10 cellular contexts compared by ENCODE assay signal in genomic region chr17:18624862-18625501, GRCh38. TPM values are rescaled to one million over a fixed set of nuclear protein-coding genes. Genes with fewer than 3 reads are reported as not detected.
DNase-seq lines count a peak whose midpoint lies in the region; ATAC-seq and TF ChIP-seq lines count a peak whose summit lies in the region.
"Not testable (repeated sequence)": the region's sequence is repeated elsewhere in the genome, so short reads cannot be mapped to it uniquely, and the experiment has no call there.
"Had no signal": no experiment of that assay in that cellular context is flagged by ENCODE, and none has a peak within 500 bp of the region (broad histone marks: within the 10 kb centered on the region; RNA-seq: fewer than 3 reads in every experiment).

No MANE protein-coding gene starts in this region.

- not testable (repeated sequence) for H3K36me3 ChIP-seq in body of pancreas (replicated peaks in 1 of 2; ENCODE audit: insufficient read depth in 1 of 2, low read depth in 2 of 2); muscle layer of colon (ENCODE audit: insufficient read depth, low read length)

- WGBS in body of pancreas, 2 donors = 9 to 75% methylated on average over 9 to 15 of the region's 35 CpGs

- TF ChIP-seq POLR2A in body of pancreas (IDR thresholded peaks at IDR 0.05) = not testable (repeated sequence)

- peak overlapping the region; percentile 97 for H3K27ac Mint-ChIP-seq in activated CD4-positive, alpha-beta T cell treated with anti-CD3 and anti-CD28 coated beads for 36 hours

- H3K27me3 ChIP-seq in body of pancreas; foreskin keratinocyte; muscle layer of colon (ENCODE audit: control insufficient read depth in 1 of 2, insufficient read depth in 2 of 2, low read length in 2 of 2): not testable (repeated sequence)

- H3K27ac ChIP-seq in body of pancreas (peak overlapping the region in 1 of 4 donors; percentile 87), muscle layer of colon (ENCODE audit: low read depth, low read length) (peak overlapping the region; percentile 52)
- not testable (repeated sequence) for H3K27ac ChIP-seq in foreskin keratinocyte

- POLR2A ChIA-PET in activated CD4-positive, alpha-beta T cell treated with anti-CD3 and anti-CD28 coated beads for 36 hours (lab: Charles Lee) = not testable (repeated sequence)

- intact Hi-C loops in activated CD4-positive, alpha-beta T cell treated with anti-CD3 and anti-CD28 coated beads for 36 hours (cut with DNase I, micrococcal nuclease) = loop anchor here in 1 of 2 experiments (10.0 kb wide), 2 partner anchors 70 to 160 kb away; partner anchors contain the start of gene TVP23B
- intact Hi-C loops in body of pancreas (cut with DNase I) = not testable (repeated sequence)

- H3K27me3 Mint-ChIP-seq in activated CD4-positive, alpha-beta T cell treated with anti-CD3 and anti-CD28 coated beads for 36 hours = not testable (repeated sequence)

- peak overlapping the region; percentile 88 for H3K4me3 Mint-ChIP-seq in activated CD4-positive, alpha-beta T cell treated with anti-CD3 and anti-CD28 coated beads for 36 hours

- not testable (repeated sequence) for TF ChIP-seq CTCF in AG10803 (conservative IDR thresholded peaks at IDR 0.05; ENCODE audit: low read length); body of pancreas (IDR thresholded peaks at IDR 0.05); foreskin keratinocyte (conservative IDR thresholded peaks at IDR 0.05)

- peak overlapping the region; percentile 68 for H3K4me3 ChIP-seq in AG10803 (ENCODE audit: low read length)
- peak overlapping the region in 1 of 2 donors; percentile 4 for H3K4me3 ChIP-seq in body of pancreas
- H3K4me3 ChIP-seq in muscle layer of colon (ENCODE audit: low read depth in 1 of 2, low read length in 2 of 2) = peak overlapping the region in 1 of 2 donors; percentile 42

- H3K4me1 ChIP-seq in body of pancreas; foreskin keratinocyte; muscle layer of colon (ENCODE audit: insufficient read depth, low read length): not testable (repeated sequence)

- ATAC-seq in GM19372 (IDR thresholded peaks at IDR 0.05; ENCODE audit: low read depth, unreplicated experiment) (peak; percentile 13), HG03280 (IDR thresholded peaks at IDR 0.05; ENCODE audit: unreplicated experiment) (peak; percentile 21), body of pancreas (peak; percentile 50), foreskin keratinocyte (peak; percentile 27)
- ATAC-seq in activated CD4-positive, alpha-beta T cell treated with anti-CD3 and anti-CD28 coated beads for 36 hours = peak; percentile 55

- H3K9ac ChIP-seq in muscle layer of colon (ENCODE audit: low read length) = not testable (repeated sequence)

- H3K9me3 ChIP-seq in body of pancreas; muscle layer of colon (ENCODE audit: low read length): not testable (repeated sequence)

- not testable (repeated sequence) for H3K9me3 Mint-ChIP-seq in activated CD4-positive, alpha-beta T cell treated with anti-CD3 and anti-CD28 coated beads for 36 hours (ENCODE audit: low read depth)

- CTCF ChIA-PET in activated CD4-positive, alpha-beta T cell treated with anti-CD3 and anti-CD28 coated beads for 36 hours (lab: Charles Lee) = interaction anchor here (0.7 to 1.3 kb wide), 8 partner anchors 13 to 379 kb away, joined by 3 to 5 read pairs (median 3); partner anchors contain the start of genes FAM83G and PRPSAP2

- H3K4me1 Mint-ChIP-seq in activated CD4-positive, alpha-beta T cell treated with anti-CD3 and anti-CD28 coated beads for 36 hours = peaks cover 13% of the 10 kb centered on the region

- not testable (repeated sequence) for H3K36me3 Mint-ChIP-seq in activated CD4-positive, alpha-beta T cell treated with anti-CD3 and anti-CD28 coated beads for 36 hours (ENCODE audit: low read depth)

- DNase-seq in AG10803 (ENCODE audit: low read depth) (peak; percentile 2), body of pancreas (peak in 1 of 4 donors; percentile 23), foreskin keratinocyte (peak in 1 of 2 donors; percentile 10)
- DNase-seq in activated CD4-positive, alpha-beta T cell treated with anti-CD3 and anti-CD28 coated beads for 36 hours = peak; percentile 43
- DNase-seq in stimulated activated CD8-positive, alpha-beta memory T cell treated with anti-CD3 and anti-CD28 coated beads, Interleukin-4, amount 100 ng/mL, for 48 hours = peak; percentile 36

RNA-seq across cellular contexts. Expression of gene TBC1D28, which starts 19.2 kb away (rescaled TPM):
- not detected for total RNA-seq in activated CD4-positive, alpha-beta T cell treated with anti-CD3 and anti-CD28 coated beads for 36 hours
- total RNA-seq in body of pancreas (not detected), foreskin keratinocyte (not detected in 2 replicates)
- not detected in 2 replicates for polyA plus RNA-seq in foreskin keratinocyte
- total RNA-seq: endodermal cell, thyroid gland had no signal

RNA-seq across cellular contexts. Expression of gene FOXO3B, which starts 57.1 kb away (rescaled TPM):
- total RNA-seq in activated CD4-positive, alpha-beta T cell treated with anti-CD3 and anti-CD28 coated beads for 36 hours = 1 to 10 TPM; 4.4 to 4.6 TPM
- 10 to 100 TPM in 1 of 2 donors, 1 to 10 TPM in 1; 4.9 to 10.2 TPM for total RNA-seq in body of pancreas
- total RNA-seq in foreskin keratinocyte = 1.9 and 3.3 TPM in 2 replicates
- 0.19 and 0.54 TPM in 2 replicates for polyA plus RNA-seq in foreskin keratinocyte
